8 cellular contexts compared by ENCODE assay signal in the genomic region with DNA sequence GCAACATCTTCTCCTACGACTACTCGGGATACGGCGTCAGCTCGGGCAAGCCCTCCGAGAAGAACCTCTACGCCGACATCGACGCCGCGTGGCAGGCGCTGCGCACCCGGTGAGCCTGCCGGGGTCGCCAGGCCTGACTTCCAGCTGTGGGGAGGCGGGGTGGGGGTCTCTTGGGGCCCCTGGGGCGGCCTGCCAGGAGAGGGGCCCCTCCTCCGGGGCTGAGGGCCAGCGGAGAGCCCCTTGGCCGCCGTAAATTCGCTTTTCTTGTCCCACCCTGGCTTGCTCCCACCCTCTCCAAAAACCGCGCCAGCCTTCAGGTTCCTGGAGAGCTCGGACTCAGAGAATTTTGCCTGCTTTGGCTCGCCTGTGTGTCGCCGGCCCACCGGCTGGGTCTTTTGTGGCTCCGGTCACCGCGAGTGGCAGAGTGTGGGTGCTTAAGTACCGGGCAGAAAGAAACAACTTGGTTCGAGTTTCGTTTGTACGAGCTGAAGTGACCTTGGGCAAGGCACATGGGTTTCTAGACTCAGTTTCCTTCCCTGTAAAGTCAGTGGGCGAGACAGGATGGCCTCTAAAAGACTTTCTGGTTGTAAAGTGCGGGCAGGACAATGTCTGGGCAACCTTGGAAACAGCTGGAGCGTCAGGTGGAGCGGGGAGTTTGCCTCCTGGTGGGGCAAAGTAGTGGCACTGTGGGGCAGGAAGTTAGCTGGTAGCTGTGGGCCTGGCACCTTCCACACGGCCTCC. TPM values are rescaled to one million over a fixed set of nuclear protein-coding genes. Genes with fewer than 3 reads are reported as not detected.
DNase-seq lines count a peak whose midpoint lies in the region; ATAC-seq and TF ChIP-seq lines count a peak whose summit lies in the region.

No MANE protein-coding gene starts in this region.

- H3K27me3 ChIP-seq in SK-N-SH (ENCODE audit: insufficient read depth) (no peaks in the 10 kb centered on the region), mammary epithelial cell (ENCODE audit: insufficient read depth, low read length) (no peaks in the 10 kb centered on the region)

- peak overlapping the region; percentile 80 for H3K4me3 Mint-ChIP-seq in stimulated activated effector memory CD8-positive, alpha-beta T cell treated with anti-CD3 and anti-CD28 coated beads, Interleukin-12 subunit alpha, Interleukin-12 subunit beta, amount 100 ng/mL, for 72 hours

- peak overlapping the region; percentile 97 for H3K4me2 ChIP-seq in SK-N-SH
- H3K4me2 ChIP-seq in mammary epithelial cell (ENCODE audit: insufficient read depth, low read depth, low read length) = peak overlapping the region; percentile 81

- ATAC-seq in left lobe of liver (peak; percentile 48), GM18861 (IDR thresholded peaks at IDR 0.05; ENCODE audit: unreplicated experiment) (no peak)
- peak; percentile 14 for ATAC-seq in stimulated activated effector memory CD8-positive, alpha-beta T cell treated with anti-CD3 and anti-CD28 coated beads, Interleukin-12 subunit alpha, Interleukin-12 subunit beta, amount 100 ng/mL, for 72 hours

- TF ChIP-seq CTCF in HEK293 (tag by site-specific recombination; IDR thresholded peaks at IDR 0.05) (peak; percentile 61), SK-N-SH (IDR thresholded peaks at IDR 0.05) (peak; percentile 40), mammary epithelial cell (conservative IDR thresholded peaks at IDR 0.05 in 1 of 2, IDR thresholded peaks at IDR 0.05 in 1 of 2; ENCODE audit: extremely low read depth in 1 of 2, insufficient read depth in 1 of 2, low read depth in 1 of 2, low read length in 2 of 2) (peak; percentile 54 to 83)

- peaks cover 9% of the 10 kb centered on the region for H4K20me1 ChIP-seq in SK-N-SH (ENCODE audit: insufficient read depth)
- no peaks in the 10 kb centered on the region for H4K20me1 ChIP-seq in mammary epithelial cell (ENCODE audit: insufficient read depth, low read length)

- H3K36me3 ChIP-seq in HEK293 (ENCODE audit: control insufficient read depth in 2 of 2, insufficient read depth in 1 of 2, low read length in 2 of 2) = no peaks in the 10 kb centered on the region
- H3K36me3 ChIP-seq in SK-N-SH (replicated peaks in 1 of 2; ENCODE audit: control insufficient read depth in 1 of 2, insufficient read depth in 2 of 2, low read length in 1 of 2) = no peaks in the 10 kb centered on the region
- H3K36me3 ChIP-seq in mammary epithelial cell (ENCODE audit: insufficient read depth, low read length) = peaks cover 2% of the 10 kb centered on the region

- peaks cover 29% of the 10 kb centered on the region for H3K4me1 Mint-ChIP-seq in stimulated activated effector memory CD8-positive, alpha-beta T cell treated with anti-CD3 and anti-CD28 coated beads, Interleukin-12 subunit alpha, Interleukin-12 subunit beta, amount 100 ng/mL, for 72 hours

- intact Hi-C loops in mammary epithelial cell (cut with micrococcal nuclease) = loop anchor here (1.0 to 5.0 kb wide), 7 partner anchors 13 to 239 kb away; no protein-coding TSS in a partner anchor

- in situ Hi-C loops in mammary epithelial cell (cut with MboI; ENCODE audit: low sequenced_read_pairs in 2 of 2) = no loop called here

- peak overlapping the region; percentile 90; the same call in 1 of the 2 replicates for H3K27ac ChIP-seq in HEK293 (ENCODE audit: extremely low read depth, low read depth, low read length)
- H3K27ac ChIP-seq in SK-N-SH (ENCODE audit: low read depth in 2 of 2, low read length in 1 of 2) = no peak overlapping the region
- H3K27ac ChIP-seq in mammary epithelial cell (ENCODE audit: insufficient read depth, low read depth, low read length) = peak overlapping the region; percentile 79

- H3F3A ChIP-seq in SK-N-SH (replicated peaks; ENCODE audit: insufficient read depth) = peaks cover 13% of the 10 kb centered on the region

- CTCF ChIA-PET in HEK293 (lab: Yijun Ruan, JAX) = interaction anchor here (0.6 to 4.0 kb wide), 10 partner anchors 10 to 715 kb away, joined by 3 to 25 read pairs (median 3); no protein-coding TSS in a partner anchor
- CTCF ChIA-PET in SK-N-SH (lab: Yijun Ruan, JAX) = interaction anchor here (0.6 to 7.5 kb wide), 9 partner anchors 10 to 274 kb away, joined by 3 to 49 read pairs (median 4); a partner anchor contains a TSS
- CTCF ChIA-PET in mammary epithelial cell (lab: Charles Lee; ENCODE audit: low non-redundant PET) = interaction anchor here (0.6 to 1.0 kb wide), 4 partner anchors 76 to 570 kb away, joined by 3 to 8 read pairs (median 4); no protein-coding TSS in a partner anchor

- H3K27ac Mint-ChIP-seq in stimulated activated effector memory CD8-positive, alpha-beta T cell treated with anti-CD3 and anti-CD28 coated beads, Interleukin-12 subunit alpha, Interleukin-12 subunit beta, amount 100 ng/mL, for 72 hours = peak overlapping the region; percentile 67

- POLR2A ChIA-PET in HEK293 (lab: Yijun Ruan, JAX) (interaction anchor here (0.6 to 3.0 kb wide), 4 partner anchors 9 to 80 kb away, joined by 3 to 20 read pairs (median 4); no protein-coding TSS in a partner anchor), SK-N-SH (lab: Yijun Ruan, JAX) (interaction anchor here (0.6 to 1.5 kb wide), 2 partner anchors 82 to 636 kb away, joined by 3 to 4 read pairs; no protein-coding TSS in a partner anchor)

- H3K9me3 ChIP-seq in HEK293 (ENCODE audit: control insufficient read depth, insufficient read depth, low read depth, low read length) = no peaks in the 10 kb centered on the region
- H3K9me3 ChIP-seq in SK-N-SH = no peaks in the 10 kb centered on the region
- H3K9me3 ChIP-seq in mammary epithelial cell (replicated peaks; ENCODE audit: insufficient read depth, low read length) = no peaks in the 10 kb centered on the region

- H3K36me3 Mint-ChIP-seq in stimulated activated effector memory CD8-positive, alpha-beta T cell treated with anti-CD3 and anti-CD28 coated beads, Interleukin-12 subunit alpha, Interleukin-12 subunit beta, amount 100 ng/mL, for 72 hours = no peaks in the 10 kb centered on the region

- TF ChIP-seq RAD21 in SK-N-SH (IDR thresholded peaks at IDR 0.05; ENCODE audit: low read length) = no peak

- TF ChIP-seq EP300 in SK-N-SH (IDR thresholded peaks at IDR 0.05; ENCODE audit: borderline replicate concordance in 1 of 2, low read depth in 1 of 2, low read length in 1 of 2) = no peak

- H3K9me2 ChIP-seq in SK-N-SH = no peaks in the 10 kb centered on the region

- H3K4me3 ChIP-seq in HEK293 (ENCODE audit: low read depth, low read length) (peak overlapping the region; percentile 56), SK-N-SH (ENCODE audit: low read depth in 2 of 2, low read length in 1 of 2) (peak overlapping the region; percentile 73 to 76), mammary epithelial cell (replicated peaks in 1 of 3; ENCODE audit: insufficient read depth in 1 of 3, low read depth in 2 of 3, low read length in 3 of 3) (peak overlapping the region; percentile 89 to 95 (median 95))

- 15% methylated on average over 24 of the region's 43 CpGs for WGBS in SK-N-SH (ENCODE audit: low lambda C conversion rate)
- 0% methylated on average over 16 of the region's 43 CpGs for WGBS in mammary epithelial cell (ENCODE audit: low coverage, missing lambda C conversion rate)

- H3K9me3 Mint-ChIP-seq in stimulated activated effector memory CD8-positive, alpha-beta T cell treated with anti-CD3 and anti-CD28 coated beads, Interleukin-12 subunit alpha, Interleukin-12 subunit beta, amount 100 ng/mL, for 72 hours = no peaks in the 10 kb centered on the region

- DNase-seq in CD1c-positive myeloid dendritic cell (ENCODE audit: extremely low spot score) = peak; percentile 7
- peak; percentile 53 for DNase-seq in SK-N-SH
- peak; percentile 58 for DNase-seq in mammary epithelial cell
- peak; percentile 53 for DNase-seq in left lobe of liver (ENCODE audit: low spot score)
- DNase-seq in stimulated activated effector memory CD8-positive, alpha-beta T cell treated with anti-CD3 and anti-CD28 coated beads, Interleukin-12 subunit alpha, Interleukin-12 subunit beta, amount 100 ng/mL, for 72 hours (ENCODE audit: low spot score in 2 of 2) = peak; percentile 4 to 73
- DNase-seq in inferior parietal cortex (ENCODE audit: extremely low spot score) = no peak

- dilution Hi-C loops in mammary epithelial cell (cut with HindIII; ENCODE audit: low sequenced_read_pairs) = no loop called here

- H3K9ac ChIP-seq in SK-N-SH (peak overlapping the region; percentile 58), mammary epithelial cell (ENCODE audit: insufficient read depth, low read length) (peak overlapping the region; percentile 82)

- H2AFZ ChIP-seq in SK-N-SH (ENCODE audit: low read depth) = peak overlapping the region; percentile 81; the same call in 1 of the 2 replicates
- H2AFZ ChIP-seq in mammary epithelial cell (ENCODE audit: low read depth, low read length) = peak overlapping the region; percentile 81

- H3K79me2 ChIP-seq in SK-N-SH (ENCODE audit: insufficient read depth) (peaks cover 46% of the 10 kb centered on the region), mammary epithelial cell (ENCODE audit: insufficient read depth, low read length) (peaks cover 60% of the 10 kb centered on the region)

- no TSS peak for BruUV-seq in mammary epithelial cell (replicated peaks; lab: Mats Ljungman, UMichigan)

- H3K4me1 ChIP-seq in HEK293 (ENCODE audit: control insufficient read depth, insufficient read depth, low read length) = peaks cover 6% of the 10 kb centered on the region
- H3K4me1 ChIP-seq in SK-N-SH (ENCODE audit: control insufficient read depth in 1 of 2, insufficient read depth in 2 of 2, low read depth in 1 of 2, low read length in 1 of 2) = peaks cover 0 to 15% of the 10 kb centered on the region in 2 experiments; a peak in 2 of 4 replicates
- H3K4me1 ChIP-seq in mammary epithelial cell (ENCODE audit: insufficient read depth, low read length) = peaks cover 19% of the 10 kb centered on the region

TF ChIP-seq in HEK293, 187 proteins besides CTCF, POLR2A, EP300 and RAD21 (continues in another document):
- TF ChIP-seq YY1 (tag by site-specific recombination; IDR thresholded peaks at IDR 0.05) (no peak), ZNF660 (tag by site-specific recombination; IDR thresholded peaks at IDR 0.05) (no peak)

TF ChIP-seq in SK-N-SH, 30 proteins besides CTCF, POLR2A, EP300 and RAD21 (continues in another document):
- 0 out of 2 replicates have a peak, but pooled peaks have one; percentile 30 for TF ChIP-seq SMC3 (IDR thresholded peaks at IDR 0.05; ENCODE audit: low read depth, low read length)

RNA-seq across cellular contexts. Expression of a gene that starts 1.0 kb away (rescaled TPM):
- polyA plus RNA-seq in SK-N-SH (2012; rRNA removed) (9.2 and 11.7 TPM in 2 replicates), mammary epithelial cell (21.7 TPM)
- 12.4 and 16.0 TPM in 2 replicates for polyA plus RNA-seq in SK-N-SH (2012; cell fraction: cytosol; rRNA removed)
- polyA plus RNA-seq in SK-N-SH (2012; cell fraction: nucleus; rRNA removed) = 4.1 and 7.8 TPM in 2 replicates
- total RNA-seq in mammary epithelial cell (10 to 100 TPM in 1 of 2 donors, 1 to 10 TPM in 1; 5.2 to 23.2 TPM), left lobe of liver (3.7 TPM)
- polyA minus RNA-seq in mammary epithelial cell = 38.2 TPM

Comparison
In these comparisons a context has a peak if more than half of its experiments do, and no peak if none do; other contexts are left out.
1. H3K27ac ChIP-seq: peak in HEK293 (single experiment) and mammary epithelial cell (single experiment); none in SK-N-SH (0 of 2).
2. Peak in every context shown above with its lines, with median percentiles within 50 percentile points of each other: H3K4me3 ChIP-seq and CTCF ChIP-seq.